In genomic region chr7:50315193-50315592, GRCh38 we compare ENCODE assay signal across 11 cellular contexts. TPM values are rescaled to one million over a fixed set of nuclear protein-coding genes. Genes with fewer than 3 reads are reported as not detected.
DNase-seq lines count a peak whose midpoint lies in the region; ATAC-seq and TF ChIP-seq lines count a peak whose summit lies in the region.
"Had no signal": no experiment of that assay in that cellular context is flagged by ENCODE, and none has a peak within 500 bp of the region (broad histone marks: within the 10 kb centered on the region; RNA-seq: fewer than 3 reads in every experiment).

No MANE protein-coding gene starts in this region.

- H3K4me1 ChIP-seq in OCI-LY7 (ENCODE audit: insufficient read depth, low read length, poor library complexity, severe bottlenecking), result peaks cover 70% of the 10 kb centered on the region
- H3K4me1 ChIP-seq in effector memory CD4-positive, alpha-beta T cell (ENCODE audit: control insufficient read depth, insufficient read depth, low read length, poor library complexity, severe bottlenecking), result peaks cover 76% of the 10 kb centered on the region
- H3K4me1 ChIP-seq in osteoblast (ENCODE audit: insufficient read depth, low read length), result no peaks in the 10 kb centered on the region
- H3K4me1 ChIP-seq in foreskin keratinocyte, result no peaks in the 10 kb centered on the region

- H2AFZ ChIP-seq in OCI-LY7 (ENCODE audit: low read length) (no peak overlapping the region), osteoblast (ENCODE audit: low read length) (no peak overlapping the region)

- CTCF ChIA-PET in OCI-LY7 (lab: Charles Lee; ENCODE audit: unreplicated experiment), result interaction anchor here (1.4 kb wide), 1 partner anchor 159 kb away, joined by 3 read pairs; no protein-coding TSS in a partner anchor

- H3K9me3 ChIP-seq in OCI-LY7 (ENCODE audit: low read length) (no peaks in the 10 kb centered on the region), osteoblast (ENCODE audit: low read depth, low read length) (no peaks in the 10 kb centered on the region)
- H3K9me3 ChIP-seq in effector memory CD4-positive, alpha-beta T cell (ENCODE audit: control insufficient read depth, low read length), result no peaks in the 10 kb centered on the region

- intact Hi-C loops in OCI-LY7 (cut with micrococcal nuclease; ENCODE audit: unreplicated experiment), result no loop called here

- peak overlapping the region; percentile 41 for H3K27ac ChIP-seq in OCI-LY7 (ENCODE audit: low read depth, low read length, poor library complexity, severe bottlenecking)
- peak overlapping the region; percentile 86 for H3K27ac ChIP-seq in effector memory CD4-positive, alpha-beta T cell (ENCODE audit: insufficient read depth, low read length, poor library complexity, severe bottlenecking)
- H3K27ac ChIP-seq in osteoblast (ENCODE audit: low read depth, low read length), result no peak overlapping the region
- no peak overlapping the region for H3K27ac ChIP-seq in foreskin keratinocyte
- H3K27ac ChIP-seq: epithelial cell of prostate had no signal

- H3K79me2 ChIP-seq in OCI-LY7 (ENCODE audit: insufficient read depth, low read depth, low read length), result peaks cover 93% of the 10 kb centered on the region
- no peaks in the 10 kb centered on the region for H3K79me2 ChIP-seq in osteoblast (ENCODE audit: insufficient read depth, low read length)

- H3K36me3 ChIP-seq in GM06990 (ENCODE audit: control insufficient read depth, insufficient read depth, low read length) (peaks cover 3% of the 10 kb centered on the region), OCI-LY7 (ENCODE audit: insufficient read depth, low read length) (peaks cover 71% of the 10 kb centered on the region), osteoblast (ENCODE audit: insufficient read depth, low read length) (no peaks in the 10 kb centered on the region)
- H3K36me3 ChIP-seq in effector memory CD4-positive, alpha-beta T cell (ENCODE audit: control insufficient read depth, insufficient read depth, low read length), result peaks cover 9% of the 10 kb centered on the region

- DNase-seq in GM06990 (ENCODE audit: extremely low read depth, insufficient read length) (no peak), OCI-LY7 (ENCODE audit: low spot score) (peak; percentile 32), osteoblast (ENCODE audit: insufficient read length, low spot score, missing footprints) (peak; percentile 36), NCI-H82 (lab: John Stamatoyannopoulos, UW) (no peak), foreskin keratinocyte (no peak), NCI-H2227 (lab: John Stamatoyannopoulos, UW; ENCODE audit: unreplicated experiment) (no peak)
- no peak for DNase-seq in effector memory CD4-positive, alpha-beta T cell
- DNase-seq: NCI-H1417 treated with DMSO at 0.1 percent for 48 hours, SW 1271 had no signal

- TF ChIP-seq CTCF in GM06990 (IDR thresholded peaks at IDR 0.05; ENCODE audit: insufficient read depth, low read length, poor library complexity, severe bottlenecking), result no peak
- TF ChIP-seq CTCF in OCI-LY7 (conservative IDR thresholded peaks at IDR 0.05; ENCODE audit: low read length), result no peak
- no peak for TF ChIP-seq CTCF in osteoblast (IDR thresholded peaks at IDR 0.05; ENCODE audit: extremely low read depth, low read depth, low read length)
- TF ChIP-seq CTCF in foreskin keratinocyte (conservative IDR thresholded peaks at IDR 0.05), result no peak

- no peaks in the 10 kb centered on the region for H3K9me2 ChIP-seq in OCI-LY7 (ENCODE audit: insufficient read depth, low read length)

- peak overlapping the region; percentile 99 for H3K4me2 ChIP-seq in OCI-LY7 (ENCODE audit: low read length)
- no peak overlapping the region for H3K4me2 ChIP-seq in osteoblast (ENCODE audit: insufficient read depth, low read length)
- H3K4me2 ChIP-seq: smooth muscle cell had no signal

- no TSS peak for BruUV-seq in OCI-LY7 (replicated peaks; lab: Mats Ljungman, UMichigan)

- no peak for ATAC-seq in foreskin keratinocyte

- POLR2A ChIA-PET in OCI-LY7 (lab: Charles Lee), result interaction anchor here (1.1 to 14.5 kb wide), 9 partner anchors 8 to 167 kb away, joined by 3 to 293 read pairs (median 6); partner anchors contain the start of gene IKZF1

- H3K27me3 ChIP-seq in GM06990 (replicated peaks; ENCODE audit: control insufficient read depth, insufficient read depth, low read length), result no peaks in the 10 kb centered on the region
- no peaks in the 10 kb centered on the region for H3K27me3 ChIP-seq in effector memory CD4-positive, alpha-beta T cell (replicated peaks; ENCODE audit: control insufficient read depth, insufficient read depth, low read length, poor library complexity, severe bottlenecking)
- peaks cover 6% of the 10 kb centered on the region for H3K27me3 ChIP-seq in osteoblast (ENCODE audit: insufficient read depth, low read length)
- peaks cover 29% of the 10 kb centered on the region for H3K27me3 ChIP-seq in foreskin keratinocyte

- H4K20me1 ChIP-seq in OCI-LY7 (ENCODE audit: insufficient read depth, low read length) (peaks cover 32% of the 10 kb centered on the region; the same call in 1 of the 2 replicates), osteoblast (ENCODE audit: insufficient read depth, low read length) (no peaks in the 10 kb centered on the region)

- peak overlapping the region; percentile 39 for H3K4me3 ChIP-seq in GM06990 (replicated peaks; ENCODE audit: low read depth, low read length)
- peak overlapping the region; percentile 49 for H3K4me3 ChIP-seq in OCI-LY7 (ENCODE audit: low read depth, low read length, poor library complexity, severe bottlenecking)
- H3K4me3 ChIP-seq in effector memory CD4-positive, alpha-beta T cell (ENCODE audit: insufficient read depth, low read depth, low read length, poor library complexity, severe bottlenecking), result peak overlapping the region; percentile 48
- no peak overlapping the region for H3K4me3 ChIP-seq in osteoblast (ENCODE audit: insufficient read depth, low read length)
- H3K4me3 ChIP-seq: smooth muscle cell had no signal

RNA-seq across cellular contexts. Expression of gene IKZF1, which starts 10.7 kb away (rescaled TPM):
- 90.0 and 108 TPM in 2 replicates for total RNA-seq in OCI-LY7 (2014; rRNA removed; shearing (Covaris generic))
- total RNA-seq in OCI-LY7 (2022) (161 and 163 TPM in 2 replicates), osteoblast (under 0.01 TPM in 1 of 2 replicates, not detected in the other), foreskin keratinocyte (not detected in 2 replicates)
- not detected in 2 replicates for polyA plus RNA-seq in foreskin keratinocyte
- total RNA-seq: smooth muscle cell had no signal
- polyA plus RNA-seq: smooth muscle cell had no signal

Comparison
In these comparisons a context has a peak if more than half of its experiments do, and no peak if none do; other contexts are left out.
1. DNase-seq: peak in OCI-LY7 (single experiment) and osteoblast (single experiment); none in GM06990 (single experiment), effector memory CD4-positive, alpha-beta T cell (0 of 3), NCI-H82 (single experiment), foreskin keratinocyte (0 of 2) and NCI-H2227 (single experiment).
2. H3K27ac ChIP-seq: peak in OCI-LY7 (single experiment) and effector memory CD4-positive, alpha-beta T cell (single experiment); none in osteoblast (single experiment) and foreskin keratinocyte (single experiment).
3. RNA of gene IKZF1, which starts 10.7 kb away (total RNA-seq): 90.0 to 163 TPM in OCI-LY7; under 0.01 TPM in osteoblast and not detected in foreskin keratinocyte; every median in the first group is over 10 times any median in the second.